In the genomic region with DNA sequence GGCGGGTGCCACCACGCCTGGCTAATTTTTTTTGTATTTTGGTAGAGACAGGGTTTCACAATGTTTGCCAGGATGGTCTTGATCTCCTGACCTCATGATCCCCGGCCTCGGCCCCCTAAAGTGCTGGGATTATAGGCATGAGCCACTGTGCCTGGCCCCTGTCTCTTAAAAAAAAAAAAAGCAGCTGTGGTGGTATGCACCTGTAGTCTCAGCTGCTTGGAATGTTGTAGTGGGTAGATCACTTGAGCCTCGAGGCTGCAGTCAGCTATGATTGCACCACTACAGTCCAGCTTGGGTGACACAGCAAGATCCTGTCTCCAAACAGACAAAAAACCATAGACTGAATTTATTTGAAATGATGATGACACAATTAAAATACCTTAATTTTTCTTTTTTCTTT, we compare ENCODE assay signal across 12 cellular contexts. TPM values are rescaled to one million over a fixed set of nuclear protein-coding genes. Genes with fewer than 3 reads are reported as not detected.
DNase-seq lines count a peak whose midpoint lies in the region; ATAC-seq, FAIRE-seq and TF ChIP-seq lines count a peak whose summit lies in the region.
"Had no signal": no experiment of that assay in that cellular context is flagged by ENCODE, and none has a peak within 500 bp of the region (broad histone marks: within the 10 kb centered on the region; RNA-seq: fewer than 3 reads in every experiment).

No MANE protein-coding gene starts in this region.

- WGBS in K562 (ENCODE audit: insufficient coverage, low coverage, missing lambda C conversion rate), result 92% methylated on average over 5 of the region's 5 CpGs

- in situ Hi-C loops in K562 (cut with MboI), result no loop called here

- H3K9me2 ChIP-seq in MM.1S (replicated peaks; ENCODE audit: insufficient read depth, low read length), result no peaks in the 10 kb centered on the region

- H3K9ac ChIP-seq in K562 (ENCODE audit: insufficient read depth in 1 of 2, low read depth in 2 of 2, low read length in 2 of 2) (0 out of 4 replicates have a peak overlapping the region, but pooled peaks of 1 of the 2 experiments have one; percentile 26), MM.1S (ENCODE audit: low read length) (no peak overlapping the region)
- H3K9ac ChIP-seq: parathyroid adenoma had no signal

- H3F3A ChIP-seq in MM.1S (ENCODE audit: insufficient read depth, low read length), result no peaks in the 10 kb centered on the region

- H3K4me3 ChIP-seq in K562 (no peak overlapping the region), left lung (no peak overlapping the region), MM.1S (ENCODE audit: low read length) (no peak overlapping the region)

- H3K4me1 ChIP-seq in K562 (replicated peaks in 1 of 2; ENCODE audit: control insufficient read depth in 2 of 2, insufficient read depth in 2 of 2, low read length in 2 of 2) (peaks cover 0 to 3% of the 10 kb centered on the region in 2 experiments; a peak in 2 of 5 replicates), left lung (no peaks in the 10 kb centered on the region), MM.1S (ENCODE audit: low read length) (no peaks in the 10 kb centered on the region)
- H3K4me1 ChIP-seq: parathyroid adenoma had no signal

- H3K4me2 ChIP-seq in K562 (ENCODE audit: insufficient read depth, low read length) (no peak overlapping the region), MM.1S (ENCODE audit: low read depth, low read length) (no peak overlapping the region)

- ATAC-seq in K562 (peak; percentile 67; the same call in 2 of the 3 replicates), left lung (peak; percentile 95), HG02759 (IDR thresholded peaks at IDR 0.05; ENCODE audit: unreplicated experiment) (no peak)

- H3K27ac ChIP-seq in K562 (ENCODE audit: extremely low read depth, low read depth, low read length) (no peak overlapping the region), left lung (no peak overlapping the region), MM.1S (ENCODE audit: low read length) (no peak overlapping the region)
- H3K27ac ChIP-seq: parathyroid adenoma had no signal

- H3K27me3 ChIP-seq in K562 (ENCODE audit: control insufficient read depth in 2 of 2, insufficient read depth in 2 of 2, low read length in 2 of 2) (no peaks in the 10 kb centered on the region), left lung (no peaks in the 10 kb centered on the region), MM.1S (replicated peaks; ENCODE audit: insufficient read depth, low read length) (no peaks in the 10 kb centered on the region)

- peak; percentile 15 for FAIRE-seq in K562 (lab: Jason Lieb, UNC)

- peaks cover 36% of the 10 kb centered on the region for H3K79me2 ChIP-seq in K562 (ENCODE audit: control insufficient read depth, insufficient read depth, low read length)
- H3K79me2 ChIP-seq in MM.1S (ENCODE audit: low read length), result 0 out of 2 replicates have a peak, but pooled peaks cover 8% of the 10 kb centered on the region

- no peak overlapping the region for H2AFZ ChIP-seq in K562 (ENCODE audit: low read depth, low read length)
- no peak overlapping the region for H2AFZ ChIP-seq in MM.1S (ENCODE audit: low read length)
- H2AFZ ChIP-seq: parathyroid adenoma had no signal

- no peak for TF ChIP-seq RAD21 in K562 (CRISPR knock-in tag; conservative IDR thresholded peaks at IDR 0.05 in 1 of 2, IDR thresholded peaks at IDR 0.05 in 1 of 2)

- POLR2A ChIA-PET in K562 (lab: Yijun Ruan, JAX), result interaction anchor here (0.6 to 2.9 kb wide), 9 partner anchors 10 to 45 kb away, joined by 3 to 17 read pairs (median 5); partner anchors contain the start of genes CDK12 and MED1

- TF ChIP-seq POLR2A in K562 (conservative IDR thresholded peaks at IDR 0.05), result no peak

- TF ChIP-seq CTCF in AG09319 (IDR thresholded peaks at IDR 0.05; ENCODE audit: low read depth, low read length) (no peak), K562 (IDR thresholded peaks at IDR 0.05 in 2 of 3, conservative IDR thresholded peaks at IDR 0.05 in 1 of 3; ENCODE audit: insufficient read depth in 2 of 3, low read depth in 1 of 3, low read length in 3 of 3) (no peak), left lung (IDR thresholded peaks at IDR 0.05) (no peak), MM.1S (IDR thresholded peaks at IDR 0.05; ENCODE audit: low read length) (no peak)

- no peaks in the 10 kb centered on the region for H3K9me1 ChIP-seq in K562 (ENCODE audit: control insufficient read depth, insufficient read depth, low read length)

- intact Hi-C loops in K562 (cut with micrococcal nuclease), result no loop called here
- intact Hi-C loops in left lung (cut with DNase I), result no loop called here

- no peak for TF ChIP-seq EP300 in K562 (IDR thresholded peaks at IDR 0.05; ENCODE audit: low read length)

- peak; percentile 81 for DNase-seq in AG09319 (ENCODE audit: extremely low read depth, low read depth)
- peak; percentile 90 for DNase-seq in LHCN-M2 (ENCODE audit: low read depth)
- no peak for DNase-seq in K562 (ENCODE audit: extremely low read depth in 1 of 4, low spot score in 3 of 4)
- no peak for DNase-seq in left lung
- DNase-seq in MM.1S, result no peak
- no peak for DNase-seq in dermis blood vessel endothelial cell
- DNase-seq in GM19238 (ENCODE audit: insufficient read length, low spot score), result no peak
- DNase-seq: activated B cell treated with CpG ODN at 0.5 μM for 24 hours; CD4-positive, alpha-beta T cell; NCI-H1105 treated with DMSO at 0.1 percent for 48 hours had no signal

- BruUV-seq in K562 (replicated peaks; lab: Mats Ljungman, UMichigan), result no TSS peak

- H4K20me1 ChIP-seq in K562 (replicated peaks; ENCODE audit: control insufficient read depth, insufficient read depth, low read length) (no peaks in the 10 kb centered on the region), MM.1S (ENCODE audit: insufficient read depth, low read length) (no peaks in the 10 kb centered on the region)

- no peaks in the 10 kb centered on the region for H3K9me3 ChIP-seq in K562 (replicated peaks; ENCODE audit: control insufficient read depth, insufficient read depth, low read depth, low read length)
- H3K9me3 ChIP-seq in left lung, result no peaks in the 10 kb centered on the region
- H3K9me3 ChIP-seq in MM.1S (replicated peaks; ENCODE audit: insufficient read depth, low read length), result no peaks in the 10 kb centered on the region

- CTCF ChIA-PET in K562 (lab: Yijun Ruan, JAX; ENCODE audit: low intra/inter-chr PET ratio), result interaction anchor here (0.6 kb wide), 1 partner anchor 215 kb away, joined by 3 read pairs; no protein-coding TSS in a partner anchor

- H3K36me3 ChIP-seq in K562 (ENCODE audit: control insufficient read depth, insufficient read depth, low read length) (peaks cover 59% of the 10 kb centered on the region), left lung (peaks cover 0 to 54% of the 10 kb centered on the region in 2 donors), MM.1S (replicated peaks; ENCODE audit: insufficient read depth, low read length) (peaks cover 2% of the 10 kb centered on the region; the same call in 1 of the 2 replicates)

TF ChIP-seq in K562, 482 proteins besides CTCF, POLR2A, EP300 and RAD21 (continues in another document):
- TF ChIP-seq CEBPG (CRISPR knock-in tag; IDR thresholded peaks at IDR 0.05) (no peak), CEBPG (tag; conservative IDR thresholded peaks at IDR 0.05 in 1 of 2, IDR thresholded peaks at IDR 0.05 in 1 of 2) (0 out of 4 replicates have a peak, but pooled peaks of 1 of the 2 experiments have one; percentile 23), ZNF764 (CRISPR knock-in tag; IDR thresholded peaks at IDR 0.05; ENCODE audit: low read depth) (no peak), C11orf30 (IDR thresholded peaks at IDR 0.05; ENCODE audit: low read depth) (peak; percentile 56)

RNA-seq across cellular contexts. Expression of gene CDK12, which starts 24.3 kb away (rescaled TPM):
- 26.0 and 27.7 TPM in 2 replicates for total RNA-seq in LHCN-M2 (2014; rRNA removed)
- polyA plus RNA-seq in LHCN-M2 (2012), result 10.1 TPM
- 131 and 199 TPM in 2 replicates for total RNA-seq in K562 (2011; cell fraction: chromatin; rRNA removed; ENCODE audit: low replicate concordance)
- 65.4 and 66.8 TPM in 2 replicates for total RNA-seq in K562 (2011; cell fraction: nucleolus; rRNA removed)
- 90.0 and 108 TPM in 2 replicates for total RNA-seq in K562 (2011; cell fraction: nucleoplasm; rRNA removed)
- 35.1 and 45.6 TPM in 2 replicates for total RNA-seq in K562 (2014; rRNA removed)
- total RNA-seq in K562 (2014; rRNA removed; fragmentation: Illumina TruSeq; extraction: Trizol), result 38.1 and 39.0 TPM in 2 replicates
- total RNA-seq in K562 (2015; rRNA removed; fragmentation: Illumina TruSeq; extraction: Trizol), result 48.7 and 51.5 TPM in 2 replicates
- total RNA-seq in K562 (2021), result 63.7 and 65.6 TPM in 2 replicates
- polyA plus RNA-seq in K562 (2011; rRNA removed), result 23.5 and 36.8 TPM in 2 replicates
- polyA plus RNA-seq in K562 (2011; cell fraction: cytosol; rRNA removed), result 15.9 and 26.1 TPM in 2 replicates
- 25.6 and 63.0 TPM in 2 replicates for polyA plus RNA-seq in K562 (2011; cell fraction: nucleus; rRNA removed)
- polyA plus RNA-seq in K562 (2012), result 32.5 and 32.9 TPM in 2 replicates
- polyA plus RNA-seq in K562 (2014; fragmentation: Illumina TruSeq; extraction: Trizol), result 49.2 and 52.2 TPM in 2 replicates
- polyA plus RNA-seq in K562 (2014; fragmentation: Nextera tagmentation; extraction: Ambion mirVana), result 1 to 10 TPM; 3.4 to 3.7 TPM
- 29.1 and 33.1 TPM in 2 replicates for polyA plus RNA-seq in K562 (2014; rRNA removed)
- 51.1 and 73.2 TPM in 2 replicates for polyA minus RNA-seq in K562 (2011; rRNA and poly(A)+ RNA removed)
- polyA minus RNA-seq in K562 (2011; cell fraction: cytosol; rRNA and poly(A)+ RNA removed), result 42.8 and 63.1 TPM in 2 replicates
- polyA minus RNA-seq in K562 (2011; cell fraction: nucleus; rRNA and poly(A)+ RNA removed), result 36.4 and 40.9 TPM in 2 replicates
- 10 to 100 TPM; 43.9 to 53.9 TPM for total RNA-seq in left lung
- total RNA-seq in dermis blood vessel endothelial cell, result 24.5 and 29.5 TPM in 2 replicates

RNA-seq across cellular contexts. Expression of gene MED1, which starts 34.5 kb away (rescaled TPM):
- 17.2 and 21.3 TPM in 2 replicates for total RNA-seq in LHCN-M2 (2014; rRNA removed)
- 11.8 TPM for polyA plus RNA-seq in LHCN-M2 (2012)
- total RNA-seq in K562 (2011; cell fraction: chromatin; rRNA removed; ENCODE audit: low replicate concordance), result 74.2 and 86.9 TPM in 2 replicates
- total RNA-seq in K562 (2011; cell fraction: nucleolus; rRNA removed), result 43.0 and 57.4 TPM in 2 replicates
- 51.0 and 62.5 TPM in 2 replicates for total RNA-seq in K562 (2011; cell fraction: nucleoplasm; rRNA removed)
- 28.8 and 29.0 TPM in 2 replicates for total RNA-seq in K562 (2014; rRNA removed)
- total RNA-seq in K562 (2014; rRNA removed; fragmentation: Illumina TruSeq; extraction: Trizol), result 46.7 and 52.0 TPM in 2 replicates
- total RNA-seq in K562 (2015; rRNA removed; fragmentation: Illumina TruSeq; extraction: Trizol), result 46.1 and 48.1 TPM in 2 replicates
- total RNA-seq in K562 (2021), result 46.5 and 51.2 TPM in 2 replicates
- 35.7 and 55.2 TPM in 2 replicates for polyA plus RNA-seq in K562 (2011; rRNA removed)
- 24.1 and 25.9 TPM in 2 replicates for polyA plus RNA-seq in K562 (2011; cell fraction: cytosol; rRNA removed)
- 31.0 and 41.8 TPM in 2 replicates for polyA plus RNA-seq in K562 (2011; cell fraction: nucleus; rRNA removed)
- 23.4 and 33.6 TPM in 2 replicates for polyA plus RNA-seq in K562 (2012)
- polyA plus RNA-seq in K562 (2014; fragmentation: Illumina TruSeq; extraction: Trizol), result 54.6 and 59.8 TPM in 2 replicates
- 10 to 100 TPM; 14.0 to 14.1 TPM for polyA plus RNA-seq in K562 (2014; fragmentation: Nextera tagmentation; extraction: Ambion mirVana)
- 32.0 and 38.8 TPM in 2 replicates for polyA plus RNA-seq in K562 (2014; rRNA removed)
- 58.6 and 80.9 TPM in 2 replicates for polyA minus RNA-seq in K562 (2011; rRNA and poly(A)+ RNA removed)
- polyA minus RNA-seq in K562 (2011; cell fraction: cytosol; rRNA and poly(A)+ RNA removed), result 21.6 and 40.0 TPM in 2 replicates
- 24.0 and 33.7 TPM in 2 replicates for polyA minus RNA-seq in K562 (2011; cell fraction: nucleus; rRNA and poly(A)+ RNA removed)
- total RNA-seq in left lung, result 10 to 100 TPM; 32.1 to 35.4 TPM
- 18.9 and 32.2 TPM in 2 replicates for total RNA-seq in dermis blood vessel endothelial cell

Comparison
In these comparisons a context has a peak if more than half of its experiments do, and no peak if none do; other contexts are left out.
1. DNase-seq: peak in AG09319 (single experiment) and LHCN-M2 (single experiment); none in K562 (0 of 4), left lung (0 of 2), MM.1S (single experiment), dermis blood vessel endothelial cell (single experiment) and GM19238 (single experiment).